ENCODE assay signal across 11 cellular contexts in the genomic region with DNA sequence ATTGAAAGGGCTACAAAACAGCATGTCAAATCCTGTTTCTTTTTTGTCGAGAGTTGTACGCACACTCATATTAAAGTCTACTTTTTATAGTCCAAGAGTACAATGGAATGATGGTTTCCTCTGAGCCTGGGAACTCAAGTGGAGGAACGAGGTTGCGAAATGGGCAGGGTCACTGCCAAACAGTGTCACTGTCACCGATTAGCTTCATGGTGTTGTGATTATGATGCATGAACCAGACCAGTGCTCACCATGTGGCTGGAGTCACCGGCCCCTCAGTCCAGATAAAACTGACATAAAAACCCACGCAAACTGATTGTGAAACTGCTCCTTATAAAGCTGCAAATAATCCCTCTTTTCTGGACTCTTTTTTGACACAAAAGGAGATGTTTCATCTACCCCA.
A peak's percentile ranks its signal among the peaks of the same experiment; 100 is the strongest.
DNase-seq lines count a peak whose midpoint lies in the region; ATAC-seq, FAIRE-seq and TF ChIP-seq lines count a peak whose summit lies in the region.
"Had no signal": no experiment of that assay in that cellular context is flagged by ENCODE, and none has a peak within 500 bp of the region (broad histone marks: within the 10 kb centered on the region; RNA-seq: fewer than 3 reads in every experiment).

No MANE protein-coding gene starts in this region.

- no peak for FAIRE-seq in HepG2 (lab: Jason Lieb, UNC)

- H3K36me3 ChIP-seq in duodenal mucosa (ENCODE audit: control insufficient read depth in 1 of 2, insufficient read depth in 2 of 2, low read length in 2 of 2) (no peaks in the 10 kb centered on the region), HepG2 (replicated peaks in 1 of 2; ENCODE audit: control insufficient read depth in 1 of 2, insufficient read depth in 2 of 2, low read length in 2 of 2) (no peaks in the 10 kb centered on the region), stomach (no peaks in the 10 kb centered on the region)
- H3K36me3 ChIP-seq: neural progenitor cell had no signal

- H3K27me3 ChIP-seq in duodenal mucosa (ENCODE audit: control insufficient read depth in 1 of 2, insufficient read depth in 2 of 2, low read length in 2 of 2) (no peaks in the 10 kb centered on the region), HepG2 (ENCODE audit: control insufficient read depth in 1 of 2, insufficient read depth in 2 of 2, low read length in 2 of 2) (peaks cover 2 to 53% of the 10 kb centered on the region in 2 experiments; a peak in 4 of 5 replicates), stomach (no peaks in the 10 kb centered on the region)
- H3K27me3 ChIP-seq: neural progenitor cell had no signal

- CTCF ChIA-PET in HepG2 (lab: Yijun Ruan, JAX; ENCODE audit: low intra/inter-chr PET ratio, low total read pairs): no interaction called here

- DNase-seq in GM04504 (ENCODE audit: low read depth) (peak; percentile 93), HepG2 (ENCODE audit: low spot score) (no peak), stomach (peak; percentile 23), SIG-M5 (lab: John Stamatoyannopoulos, UW) (no peak)
- DNase-seq in activated naive CD4-positive, alpha-beta T cell (lab: John Stamatoyannopoulos, UW): no peak
- no peak for DNase-seq in activated CD4-positive, CD25-positive, alpha-beta regulatory T cell treated with anti-CD3 and anti-CD28 coated beads, Interleukin-2, amount 50 U/mL, for 72 hours
- no peak for DNase-seq in stimulated activated naive CD4-positive, alpha-beta T cell (lab: John Stamatoyannopoulos, UW)
- DNase-seq: activated CD4-positive, alpha-beta T cell treated with anti-CD3 and anti-CD28 coated beads for 1 hour; activated effector memory CD4-positive, alpha-beta T cell treated with anti-CD3 and anti-CD28 coated beads, Interleukin-2, amount 50 U/mL, for 16 hours had no signal

- H3K4me1 ChIP-seq in duodenal mucosa (ENCODE audit: control insufficient read depth in 1 of 2, insufficient read depth in 2 of 2, low read length in 2 of 2) (peaks cover 3 to 6% of the 10 kb centered on the region in 2 donors), HepG2 (ENCODE audit: insufficient read depth, low read length) (peaks cover 1% of the 10 kb centered on the region), stomach (peaks cover 0 to 14% (median 8%) of the 10 kb centered on the region in 4 donors)

- intact Hi-C loops in HepG2 (cut with micrococcal nuclease; ENCODE audit: unreplicated experiment) (no loop called here), stomach (cut with DNase I; ENCODE audit: low total_unique reads) (no loop called here)

- no peak overlapping the region for H3K9ac ChIP-seq in duodenal mucosa (ENCODE audit: low read depth in 1 of 2, low read length in 2 of 2)
- H3K9ac ChIP-seq in HepG2 (ENCODE audit: insufficient read depth, low read depth, low read length): no peak overlapping the region
- H3K9ac ChIP-seq: neural progenitor cell had no signal

- H3K4me3 ChIP-seq in duodenal mucosa (ENCODE audit: low read depth in 1 of 2, low read length in 2 of 2) (no peak overlapping the region), HepG2 (replicated peaks in 1 of 3; ENCODE audit: insufficient read depth in 1 of 3, low read depth in 2 of 3, low read length in 3 of 3) (no peak overlapping the region), stomach (no peak overlapping the region)
- H3K4me3 ChIP-seq: neural progenitor cell had no signal

- H3K4me2 ChIP-seq in HepG2 (ENCODE audit: low read depth, low read length): no peak overlapping the region
- H3K4me2 ChIP-seq: neural progenitor cell had no signal

- H3K9me3 ChIP-seq in duodenal mucosa (ENCODE audit: control insufficient read depth in 1 of 2, low read length in 2 of 2) (no peaks in the 10 kb centered on the region), HepG2 (ENCODE audit: low read length) (peaks cover 12% of the 10 kb centered on the region), stomach (no peaks in the 10 kb centered on the region)

- H3K27ac ChIP-seq in duodenal mucosa (ENCODE audit: low read depth, low read length) (peak overlapping the region; percentile 7), HepG2 (ENCODE audit: extremely low read length, insufficient read depth, low read length) (no peak overlapping the region), stomach (peak overlapping the region in 3 of 5 donors; percentile 31 to 76 (median 43))
- H3K27ac ChIP-seq: neural progenitor cell had no signal

- no peak for ATAC-seq in HepG2

- no peak for TF ChIP-seq POLR2A in HepG2 (IDR thresholded peaks at IDR 0.05; ENCODE audit: insufficient read depth in 1 of 2, low read depth in 2 of 2, low read length in 2 of 2)
- no peak for TF ChIP-seq POLR2A in stomach (IDR thresholded peaks at IDR 0.05)

- no peak for TF ChIP-seq CTCF in HepG2 (CRISPR knock-in tag; IDR thresholded peaks at IDR 0.05)
- no peak for TF ChIP-seq CTCF in stomach (IDR thresholded peaks at IDR 0.05)

- TF ChIP-seq RAD21 in HepG2 (CRISPR knock-in tag; IDR thresholded peaks at IDR 0.05): no peak

- H2AFZ ChIP-seq in HepG2 (ENCODE audit: low read length): no peak overlapping the region
- H2AFZ ChIP-seq: neural progenitor cell had no signal

- TF ChIP-seq EP300 in HepG2 (IDR thresholded peaks at IDR 0.05; ENCODE audit: low read depth in 2 of 2, low read length in 2 of 2) (no peak), HepG2 (CRISPR knock-in tag; IDR thresholded peaks at IDR 0.05; ENCODE audit: borderline replicate concordance) (no peak), stomach (IDR thresholded peaks at IDR 0.05) (no peak)

- no TSS peak for BruUV-seq in HepG2 (replicated peaks; lab: Mats Ljungman, UMichigan)

- H3K79me2 ChIP-seq in HepG2 (ENCODE audit: insufficient read depth, low read length): no peaks in the 10 kb centered on the region

- in situ Hi-C loops in HepG2 (cut with HindIII; ENCODE audit: extremely low pct_ligation_motif_present, low pct_unique_long_range_greater_than_20kb): no loop called here

- 20% methylated on average over 7 of the region's 7 CpGs for WGBS in HepG2 (ENCODE audit: low lambda C conversion rate)
- 45 to 57% (median 50%) methylated on average over 7 of the region's 7 CpGs for WGBS in stomach, 5 donors

- POLR2A ChIA-PET in HepG2 (lab: Yijun Ruan, JAX): no interaction called here

- H4K20me1 ChIP-seq in HepG2 (ENCODE audit: insufficient read depth, low read length): no peaks in the 10 kb centered on the region

TF ChIP-seq in HepG2, 621 proteins besides CTCF, POLR2A, EP300 and RAD21:
- no peak for TF ChIP-seq ZNF354B (CRISPR knock-in tag; IDR thresholded peaks at IDR 0.05)
- TF ChIP-seq ZNF496 (CRISPR knock-in tag; IDR thresholded peaks at IDR 0.05; ENCODE audit: insufficient replicate concordance): no peak
- TF ChIP-seq GATAD1 (CRISPR knock-in tag; IDR thresholded peaks at IDR 0.05): no peak
- TF ChIP-seq USF2 (IDR thresholded peaks at IDR 0.05; ENCODE audit: low read depth, low read length): no peak
- no peak for TF ChIP-seq USF2 (CRISPR knock-in tag; IDR thresholded peaks at IDR 0.05; ENCODE audit: borderline replicate concordance)
- TF ChIP-seq ZNF513 (CRISPR knock-in tag; conservative IDR thresholded peaks at IDR 0.05): no peak
- 0 out of 2 replicates have a peak, but pooled peaks have one; percentile 17 for TF ChIP-seq CEBPG (CRISPR knock-in tag; IDR thresholded peaks at IDR 0.05)
- no peak for TF ChIP-seq MLLT10 (CRISPR knock-in tag; IDR thresholded peaks at IDR 0.05)
- peak; percentile 77 for TF ChIP-seq CEBPB (IDR thresholded peaks at IDR 0.05; ENCODE audit: borderline replicate concordance, low read depth, low read length)

Comparison
In these comparisons a context has a peak if more than half of its experiments do, and no peak if none do; other contexts are left out.
1. DNase-seq: peak in GM04504 (single experiment) and stomach (single experiment); none in HepG2 (single experiment), activated naive CD4-positive, alpha-beta T cell (0 of 4), SIG-M5 (single experiment), activated CD4-positive, CD25-positive, alpha-beta regulatory T cell treated with anti-CD3 and anti-CD28 coated beads, Interleukin-2, amount 50 U/mL, for 72 hours (single experiment) and stimulated activated naive CD4-positive, alpha-beta T cell (0 of 6).